Comparison of ENCODE assay signal across 22 cellular contexts in the genomic region with DNA sequence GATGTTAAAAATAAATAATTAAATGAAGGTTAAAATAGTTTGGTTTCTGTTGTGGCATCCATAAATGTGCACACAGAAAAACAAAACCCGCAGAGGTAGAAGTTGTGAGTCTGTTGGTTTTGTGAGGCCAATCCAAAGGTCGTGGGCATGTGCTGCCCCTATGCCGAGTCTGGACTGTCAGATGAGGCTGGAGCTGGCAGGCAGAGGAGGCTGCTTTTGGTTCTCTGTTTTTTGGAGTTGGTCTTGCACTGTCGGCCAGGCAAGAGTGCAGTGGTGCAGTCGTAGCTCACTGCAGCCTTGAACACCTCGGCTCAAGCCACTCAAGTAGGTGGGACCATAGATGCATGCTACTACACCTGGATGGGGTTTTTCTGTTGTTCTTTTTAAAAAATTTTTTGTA. TPM values are rescaled to one million over a fixed set of nuclear protein-coding genes. Genes with fewer than 3 reads are reported as not detected.
DNase-seq lines count a peak whose midpoint lies in the region; ATAC-seq and TF ChIP-seq lines count a peak whose summit lies in the region.
"Had no signal": no experiment of that assay in that cellular context is flagged by ENCODE, and none has a peak within 500 bp of the region (broad histone marks: within the 10 kb centered on the region; RNA-seq: fewer than 3 reads in every experiment).

No MANE protein-coding gene starts in this region.

- peak; percentile 11 for DNase-seq in left ventricle myocardium superior
- DNase-seq in cardiac septum (ENCODE audit: low spot score) = no peak
- no peak for DNase-seq in right lobe of liver
- no peak for DNase-seq in upper lobe of right lung
- DNase-seq in T-helper 9 cell = no peak
- no peak for DNase-seq in NCI-H446 treated with DMSO at 0.1 percent for 48 hours (lab: John Stamatoyannopoulos, UW)
- DNase-seq: activated CD8-positive, alpha-beta memory T cell treated with anti-CD3 and anti-CD28 coated beads, Interleukin-2, amount 50 U/mL, for 4 hours; activated gamma-delta T cell treated with Interleukin-2 at 50 U/mL for 16 hours; cerebellar nuclear complex; Kasumi-1; NCI-H1092; NCI-H2107; NCI-H526; stimulated activated CD4-positive, alpha-beta T cell treated with anti-CD3 and anti-CD28 coated beads, Interleukin-4, amount 100 ng/mL, for 24 hours; substantia nigra had no signal

- 43% methylated on average over 6 of the region's 6 CpGs for WGBS in right lobe of liver (ENCODE audit: insufficient coverage, low coverage, low lambda C conversion rate, missing lambda C conversion rate)

- H3K9ac ChIP-seq in OCI-LY1 (ENCODE audit: low read length) = no peak overlapping the region
- H3K9ac ChIP-seq: neural progenitor cell had no signal

- H3K4me3 ChIP-seq in OCI-LY1 (ENCODE audit: low read depth, low read length, poor library complexity, severe bottlenecking) (no peak overlapping the region), right lobe of liver (no peak overlapping the region), upper lobe of right lung (no peak overlapping the region)
- H3K4me3 ChIP-seq: esophagus muscularis mucosa, gastroesophageal sphincter, neural progenitor cell, psoas muscle, skin epidermis had no signal

- TF ChIP-seq CTCF in OCI-LY1 (IDR thresholded peaks at IDR 0.05; ENCODE audit: low read length) = no peak
- TF ChIP-seq CTCF in right lobe of liver (IDR thresholded peaks at IDR 0.05) = no peak
- no peak for TF ChIP-seq CTCF in upper lobe of right lung (IDR thresholded peaks at IDR 0.05)

- H3K27ac ChIP-seq in OCI-LY1 (ENCODE audit: low read depth, low read length, poor library complexity, severe bottlenecking) (peak overlapping the region; percentile 82), right lobe of liver (no peak overlapping the region), upper lobe of right lung (peak overlapping the region; percentile 30)
- H3K27ac ChIP-seq: esophagus muscularis mucosa, gastroesophageal sphincter, neural progenitor cell, psoas muscle, skin epidermis had no signal

- H3K9me2 ChIP-seq in OCI-LY1 (ENCODE audit: low read depth, low read length) = no peaks in the 10 kb centered on the region

- no peaks in the 10 kb centered on the region for H3F3A ChIP-seq in OCI-LY1 (ENCODE audit: insufficient read depth, low read length)

- no peaks in the 10 kb centered on the region for H3K27me3 ChIP-seq in OCI-LY1 (ENCODE audit: insufficient read depth, low read length)
- no peaks in the 10 kb centered on the region for H3K27me3 ChIP-seq in right lobe of liver
- H3K27me3 ChIP-seq in upper lobe of right lung = no peaks in the 10 kb centered on the region
- H3K27me3 ChIP-seq: esophagus muscularis mucosa, gastroesophageal sphincter, neural progenitor cell had no signal

- no peaks in the 10 kb centered on the region for H4K20me1 ChIP-seq in OCI-LY1 (ENCODE audit: insufficient read depth, low read length)

- peaks cover 44% of the 10 kb centered on the region for H3K4me1 ChIP-seq in OCI-LY1 (ENCODE audit: insufficient read depth, low read length, severe bottlenecking)
- no peaks in the 10 kb centered on the region for H3K4me1 ChIP-seq in right lobe of liver
- H3K4me1 ChIP-seq in upper lobe of right lung = peaks cover 21% of the 10 kb centered on the region

- H3K9me3 ChIP-seq in OCI-LY1 (ENCODE audit: low read length) (peaks cover 17% of the 10 kb centered on the region), right lobe of liver (peaks cover 0 to 9% (median 2%) of the 10 kb centered on the region in 4 donors), upper lobe of right lung (peaks cover 10% of the 10 kb centered on the region)

- intact Hi-C loops in left ventricle myocardium superior (cut with micrococcal nuclease) (no loop called here), cardiac septum (cut with DNase I) (no loop called here), right lobe of liver (cut with DNase I) (no loop called here), upper lobe of right lung (cut with DNase I) (no loop called here)

- peaks cover 23% of the 10 kb centered on the region for H3K79me2 ChIP-seq in OCI-LY1 (ENCODE audit: insufficient read depth, low read length)

- peaks cover 70% of the 10 kb centered on the region for H3K36me3 ChIP-seq in OCI-LY1 (ENCODE audit: insufficient read depth, low read length)
- peaks cover 0 to 10% (median 0%) of the 10 kb centered on the region in 4 donors for H3K36me3 ChIP-seq in right lobe of liver
- H3K36me3 ChIP-seq in upper lobe of right lung = peaks cover 15% of the 10 kb centered on the region

- no peak overlapping the region for H2AFZ ChIP-seq in OCI-LY1 (ENCODE audit: low read length)
- H2AFZ ChIP-seq: neural progenitor cell had no signal

- ATAC-seq in left ventricle myocardium superior = no peak
- peak; percentile 30 to 75 (median 50) for ATAC-seq in right lobe of liver
- ATAC-seq in upper lobe of right lung = no peak
- no peak for ATAC-seq in HG02981 (IDR thresholded peaks at IDR 0.05; ENCODE audit: unreplicated experiment)
- ATAC-seq: gastroesophageal sphincter, psoas muscle had no signal

- no peak for TF ChIP-seq POLR2A in right lobe of liver (IDR thresholded peaks at IDR 0.05)

- peak overlapping the region; percentile 21; the same call in 1 of the 2 replicates for H3K4me2 ChIP-seq in OCI-LY1 (ENCODE audit: low read length)
- H3K4me2 ChIP-seq: neural progenitor cell had no signal

RNA-seq across cellular contexts. Expression of a gene that starts 43.7 kb away (rescaled TPM):
- 0.67 TPM for total RNA-seq in left ventricle myocardium superior
- total RNA-seq in cardiac septum = 1.2 TPM
- total RNA-seq in right lobe of liver = 1 to 10 TPM in 4 of 6 experiments, under 1 TPM in 2; 0.53 to 2.9 (median 1.1) TPM
- 1.8 TPM for total RNA-seq in upper lobe of right lung

RNA-seq across cellular contexts. Expression of a gene that starts 44.3 kb away (rescaled TPM):
- total RNA-seq in left ventricle myocardium superior (1,297 TPM), cardiac septum (779 TPM), right lobe of liver (100 to 1,000 TPM in 4 of 6 experiments, 10 to 100 TPM in 2; 20.8 to 202 (median 154) TPM), upper lobe of right lung (207 TPM)

RNA-seq across cellular contexts. Expression of a gene that starts 57.0 kb away (rescaled TPM):
- 9.4 TPM for total RNA-seq in left ventricle myocardium superior
- total RNA-seq in cardiac septum = 6.7 TPM
- 1 to 10 TPM in 4 of 6 experiments, under 1 TPM in 2; 0.31 to 4.2 (median 1.8) TPM for total RNA-seq in right lobe of liver
- 6.4 TPM for total RNA-seq in upper lobe of right lung

Comparison
In these comparisons a context has a peak if more than half of its experiments do, and no peak if none do; other contexts are left out.
1. ATAC-seq: peak in right lobe of liver (4 of 4); none in left ventricle myocardium superior (single experiment), upper lobe of right lung (single experiment) and HG02981 (single experiment).
2. H3K27ac ChIP-seq: peak in OCI-LY1 (single experiment) and upper lobe of right lung (single experiment); none in right lobe of liver (0 of 3).